17 cellular contexts compared by ENCODE assay signal in the genomic region with DNA sequence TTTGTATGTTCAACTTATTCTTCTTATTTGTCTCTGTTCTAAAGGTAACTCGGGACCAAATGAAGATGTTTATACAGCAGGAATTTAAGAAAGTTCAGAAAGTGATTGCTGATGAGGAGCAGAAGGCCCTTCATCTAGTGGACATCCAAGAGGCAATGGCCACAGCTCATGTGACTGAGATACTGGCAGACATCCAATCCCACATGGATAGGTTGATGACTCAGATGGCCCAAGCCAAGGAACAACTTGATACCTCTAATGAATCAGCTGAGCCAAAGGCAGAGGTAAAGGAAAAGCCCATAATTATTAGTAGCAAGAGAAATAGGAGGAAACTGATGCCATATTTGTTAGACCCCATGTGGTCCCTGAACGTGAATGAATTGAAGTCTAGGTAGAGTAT.
DNase-seq lines count a peak whose midpoint lies in the region; ATAC-seq, FAIRE-seq and TF ChIP-seq lines count a peak whose summit lies in the region.
"Had no signal": no experiment of that assay in that cellular context is flagged by ENCODE, and none has a peak within 500 bp of the region (broad histone marks: within the 10 kb centered on the region; RNA-seq: fewer than 3 reads in every experiment).

No MANE protein-coding gene starts in this region.

- TF ChIP-seq POLR2A in breast epithelium (IDR thresholded peaks at IDR 0.05), result no peak

- H3K27ac Mint-ChIP-seq in MCF 10A (ENCODE audit: low read depth, unreplicated experiment), result no peak overlapping the region
- H3K27ac Mint-ChIP-seq: nephron had no signal

- no peak for TF ChIP-seq CTCF in MCF 10A (IDR thresholded peaks at IDR 0.05; ENCODE audit: unreplicated experiment)
- TF ChIP-seq CTCF in breast epithelium (IDR thresholded peaks at IDR 0.05), result no peak
- TF ChIP-seq CTCF in RWPE1 (conservative IDR thresholded peaks at IDR 0.05; ENCODE audit: low read depth), result no peak
- no peak for TF ChIP-seq CTCF in fibroblast of mammary gland (conservative IDR thresholded peaks at IDR 0.05; ENCODE audit: control insufficient read depth, insufficient read depth, low read depth, low read length)

- no peak overlapping the region for H3K4me3 ChIP-seq in breast epithelium
- no peak overlapping the region for H3K4me3 ChIP-seq in fibroblast of mammary gland (ENCODE audit: control insufficient read depth, low read depth, low read length)
- H3K4me3 ChIP-seq in small intestine (ENCODE audit: low read depth in 1 of 2, low read length in 2 of 2), result no peak overlapping the region
- H3K4me3 ChIP-seq: esophagus muscularis mucosa, SK-N-MC had no signal

- DNase-seq in MCF 10A (ENCODE audit: unreplicated experiment) (peak; percentile 81), breast epithelium (ENCODE audit: low spot score in 2 of 2) (no peak), RWPE1 (ENCODE audit: low spot score) (peak; percentile 37), fibroblast of mammary gland (ENCODE audit: low read depth) (peak; percentile 91), small intestine (peak; percentile 40), NOMO-1 (lab: John Stamatoyannopoulos, UW; ENCODE audit: unreplicated experiment in 2 of 2) (no peak), NCI-H2227 (lab: John Stamatoyannopoulos, UW; ENCODE audit: unreplicated experiment) (no peak), left colon (no peak)
- DNase-seq: activated CD4-positive, alpha-beta T cell treated with anti-CD3 and anti-CD28 coated beads for 48 hours; central memory CD4-positive, alpha-beta T cell; DMS79 treated with DMSO at 0.1 percent for 48 hours; NCI-H1048; NCI-H526 treated with DMSO at 0.1 percent for 48 hours had no signal

- H3K4me3 Mint-ChIP-seq in MCF 10A (ENCODE audit: unreplicated experiment), result no peak overlapping the region
- H3K4me3 Mint-ChIP-seq: nephron had no signal

- H3K27ac ChIP-seq in breast epithelium, result no peak overlapping the region
- no peak overlapping the region for H3K27ac ChIP-seq in RWPE1
- H3K27ac ChIP-seq in small intestine (ENCODE audit: low read depth in 1 of 2, low read length in 1 of 2), result no peak overlapping the region
- H3K27ac ChIP-seq: esophagus muscularis mucosa, SK-N-MC had no signal

- ATAC-seq in left colon, result no peak

- peaks cover 43% of the 10 kb centered on the region for H3K36me3 Mint-ChIP-seq in MCF 10A (ENCODE audit: insufficient read depth, unreplicated experiment)

- peaks cover 8% of the 10 kb centered on the region for H3K4me1 Mint-ChIP-seq in MCF 10A (ENCODE audit: insufficient read depth, unreplicated experiment)
- H3K4me1 Mint-ChIP-seq: nephron had no signal

- intact Hi-C loops in MCF 10A (cut with micrococcal nuclease) (no loop called here), breast epithelium (cut with DNase I; ENCODE audit: low total_unique reads) (no loop called here), left colon (cut with DNase I, micrococcal nuclease) (no loop called here)

- no peaks in the 10 kb centered on the region for H3K4me1 ChIP-seq in breast epithelium
- peaks cover 0 to 3% of the 10 kb centered on the region in 2 donors for H3K4me1 ChIP-seq in small intestine (ENCODE audit: control insufficient read depth in 2 of 2, insufficient read depth in 1 of 2, low read depth in 1 of 2, low read length in 1 of 2)

- 90 to 99% (median 93%) methylated on average over 2 of the region's 2 CpGs for WGBS in small intestine, 3 donors

- no peaks in the 10 kb centered on the region for H3K36me3 ChIP-seq in breast epithelium
- H3K36me3 ChIP-seq in small intestine (ENCODE audit: control insufficient read depth in 2 of 2, insufficient read depth in 2 of 2, low read length in 2 of 2), result peaks cover 4 to 12% of the 10 kb centered on the region in 2 donors

- no peaks in the 10 kb centered on the region for H3K27me3 ChIP-seq in breast epithelium
- H3K27me3 ChIP-seq in small intestine (ENCODE audit: control insufficient read depth in 2 of 2, insufficient read depth in 2 of 2, low read length in 2 of 2), result no peaks in the 10 kb centered on the region
- H3K27me3 ChIP-seq: esophagus muscularis mucosa had no signal

- CTCF ChIA-PET in MCF 10A (lab: Yijun Ruan, JAX) (no interaction called here), RWPE1 (lab: Yijun Ruan, JAX) (interaction anchor here (0.6 kb wide), 1 partner anchor 533 kb away, joined by 4 read pairs; no protein-coding TSS in a partner anchor)

- POLR2A ChIA-PET in MCF 10A (lab: Yijun Ruan, JAX), result no interaction called here
- POLR2A ChIA-PET in RWPE1 (lab: Yijun Ruan, JAX; ENCODE audit: low non-redundant PET), result no interaction called here

- H3K27me3 Mint-ChIP-seq in MCF 10A (ENCODE audit: insufficient read depth, unreplicated experiment), result no peaks in the 10 kb centered on the region

- H3K9me3 ChIP-seq in breast epithelium, result peaks cover 0 to 2% of the 10 kb centered on the region in 2 donors
- H3K9me3 ChIP-seq in small intestine (ENCODE audit: control insufficient read depth, low read depth), result no peaks in the 10 kb centered on the region

- no peak for FAIRE-seq in small intestine (lab: Jason Lieb, UNC)
- FAIRE-seq: islet of Langerhans had no signal

- H3K9me3 Mint-ChIP-seq in MCF 10A (ENCODE audit: unreplicated experiment), result peaks cover 15% of the 10 kb centered on the region

- BruUV-seq in MCF 10A (replicated peaks; lab: Mats Ljungman, UMichigan), result no TSS peak

Comparison
In these comparisons a context has a peak if more than half of its experiments do, and no peak if none do; other contexts are left out.
1. DNase-seq: peak in MCF 10A (single experiment), RWPE1 (single experiment), fibroblast of mammary gland (single experiment) and small intestine (single experiment); none in breast epithelium (0 of 2), NOMO-1 (0 of 2), NCI-H2227 (single experiment) and left colon (0 of 2).